ENCODE assay signal across 9 cellular contexts in genomic region chr3:146555311-146555710, GRCh38. TPM values are rescaled to one million over a fixed set of nuclear protein-coding genes. Genes with fewer than 3 reads are reported as not detected.
"Had no signal": no experiment of that assay in that cellular context is flagged by ENCODE, and none has a peak within 500 bp of the region (broad histone marks: within the 10 kb centered on the region; RNA-seq: fewer than 3 reads in every experiment).

No MANE protein-coding gene starts in this region.

- DNase-seq: GM23248, GOT3, H9, HCEC 1CT, KBM-7 had no signal

- H3K36me3 Mint-ChIP-seq: IgD-negative memory B cell had no signal

- ATAC-seq: HepG2 had no signal

- H3K27me3 Mint-ChIP-seq: IgD-negative memory B cell had no signal

- H3K4me3 Mint-ChIP-seq: H9, IgD-negative memory B cell had no signal

- H3K4me3 ChIP-seq: GM23248 had no signal

- H3K9ac ChIP-seq: GM23248 had no signal

- H3K9me3 Mint-ChIP-seq: IgD-negative memory B cell had no signal

- H3K27ac ChIP-seq: GM23248 had no signal

- FAIRE-seq: H54, HepG2 had no signal

- H3K27ac Mint-ChIP-seq: H9 had no signal

RNA-seq across cellular contexts. Expression of gene PLSCR5, which starts 49.8 kb away (rescaled TPM):
- total RNA-seq: GM23248, H9, HepG2, HT1080 had no signal
- polyA plus RNA-seq: GM23248, IgD-negative memory B cell had no signal
